8 cellular contexts compared by ENCODE assay signal in the genomic region with DNA sequence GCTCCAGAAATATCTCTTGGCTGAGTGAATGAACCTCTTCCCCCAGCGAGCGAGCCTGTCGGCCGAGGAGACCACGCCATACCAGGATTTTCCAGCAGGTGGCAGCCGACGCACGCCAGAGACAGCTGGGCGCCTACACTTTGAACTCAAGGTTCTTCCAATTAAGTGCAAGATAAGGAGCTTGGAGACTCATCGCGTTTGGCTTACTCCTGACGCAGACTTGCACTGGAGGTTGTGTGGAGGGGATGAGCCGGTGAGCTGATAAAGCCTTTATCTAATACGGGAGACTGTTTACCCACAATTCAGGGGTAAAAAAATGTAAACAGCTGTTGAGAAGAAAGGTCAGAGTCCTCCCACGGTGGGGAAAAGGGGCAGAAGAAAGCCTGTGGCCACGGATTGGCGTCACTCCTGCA. TPM values are rescaled to one million over a fixed set of nuclear protein-coding genes. Genes with fewer than 3 reads are reported as not detected.
DNase-seq lines count a peak whose midpoint lies in the region; ATAC-seq and TF ChIP-seq lines count a peak whose summit lies in the region.

No MANE protein-coding gene starts in this region.

- H3K79me1 ChIP-seq in neuronal stem cell (ENCODE audit: low read depth, low read length) = no peaks in the 10 kb centered on the region

- peak; percentile 18 for DNase-seq in DMS153 treated with DMSO at 0.1 percent for 48 hours (lab: John Stamatoyannopoulos, UW; ENCODE audit: unreplicated experiment)
- DNase-seq in KG1 (lab: John Stamatoyannopoulos, UW) = peak; percentile 49
- peak; percentile 68 for DNase-seq in RPMI8226
- DNase-seq in activated T-helper 1 cell treated with anti-CD3 and anti-CD28 coated beads, Interleukin-2, amount 50 U/mL, for 16 hours (ENCODE audit: low read depth in 1 of 2, low spot score in 1 of 2) = peak; percentile 47 to 51
- DNase-seq in fibroblast of the aortic adventitia (ENCODE audit: low read depth) = peak; percentile 83
- peak; percentile 82 for DNase-seq in neuronal stem cell (ENCODE audit: low spot score)
- peak; percentile 76 for DNase-seq in stomach

- H3K4me3 ChIP-seq in fibroblast of the aortic adventitia (ENCODE audit: low read depth, low read length) (no peak overlapping the region), neuronal stem cell (ENCODE audit: low read length in 2 of 2) (no peak overlapping the region), stomach (no peak overlapping the region)

- ATAC-seq in GM21619 (IDR thresholded peaks at IDR 0.05; ENCODE audit: unreplicated experiment) = peak; percentile 91

- TF ChIP-seq CTCF in fibroblast of the aortic adventitia (IDR thresholded peaks at IDR 0.05; ENCODE audit: insufficient read depth, low read length) = peak; percentile 96
- TF ChIP-seq CTCF in stomach (IDR thresholded peaks at IDR 0.05) = peak in 5 of 7 experiments; percentile 82 to 90 (median 89)

- H4K91ac ChIP-seq in neuronal stem cell (ENCODE audit: low read depth, low read length, poor library complexity) = no peak overlapping the region

- H3K4me2 ChIP-seq in neuronal stem cell (ENCODE audit: insufficient read depth, low read length, poor library complexity, severe bottlenecking) = no peak overlapping the region

- H2BK12ac ChIP-seq in neuronal stem cell (ENCODE audit: low read length) = no peak overlapping the region

- H3K23ac ChIP-seq in neuronal stem cell (ENCODE audit: low read depth, low read length, poor library complexity) = no peak overlapping the region

- H3K4ac ChIP-seq in neuronal stem cell (ENCODE audit: low read length) = no peak overlapping the region

- H3K27ac ChIP-seq in neuronal stem cell (replicated peaks; ENCODE audit: low read length) = no peak overlapping the region
- no peak overlapping the region for H3K27ac ChIP-seq in stomach

- no peak for TF ChIP-seq EP300 in stomach (IDR thresholded peaks at IDR 0.05)

- intact Hi-C loops in stomach (cut with DNase I; ENCODE audit: low total_unique reads) = loop anchor here (5.0 kb wide), 1 partner anchor 746 kb away; no protein-coding TSS in a partner anchor

- H3K14ac ChIP-seq in neuronal stem cell (ENCODE audit: low read length) = no peak overlapping the region

- no peak for TF ChIP-seq POLR2A in stomach (IDR thresholded peaks at IDR 0.05)

- H2BK5ac ChIP-seq in neuronal stem cell (ENCODE audit: low read length) = no peak overlapping the region

- H3K4me1 ChIP-seq in neuronal stem cell (ENCODE audit: control insufficient read depth in 2 of 2, insufficient read depth in 1 of 2, low read depth in 1 of 2, low read length in 2 of 2) (peaks cover 0 to 9% of the 10 kb centered on the region in 2 donors), stomach (peaks cover 0 to 8% (median 2%) of the 10 kb centered on the region in 4 donors)

- H2BK15ac ChIP-seq in neuronal stem cell (ENCODE audit: low read length) = no peak overlapping the region

- H2AK5ac ChIP-seq in neuronal stem cell (ENCODE audit: low read depth, low read length) = no peak overlapping the region

- no peak overlapping the region for H3K18ac ChIP-seq in neuronal stem cell (ENCODE audit: low read length)

- H3K9me3 ChIP-seq in neuronal stem cell (replicated peaks in 1 of 2; ENCODE audit: control insufficient read depth in 2 of 2, insufficient read depth in 1 of 2, low read depth in 1 of 2, low read length in 2 of 2) (no peaks in the 10 kb centered on the region), stomach (no peaks in the 10 kb centered on the region)

- no peak overlapping the region for H4K8ac ChIP-seq in neuronal stem cell (ENCODE audit: low read depth, low read length)

- H2AFZ ChIP-seq in neuronal stem cell (ENCODE audit: low read length) = no peak overlapping the region

- H3K27me3 ChIP-seq in neuronal stem cell (ENCODE audit: control insufficient read depth in 3 of 3, insufficient read depth in 3 of 3, low read depth in 1 of 3, low read length in 3 of 3) (peaks cover 0 to 12% (median 0%) of the 10 kb centered on the region in 3 experiments), stomach (peaks cover 0 to 49% (median 6%) of the 10 kb centered on the region in 3 donors)

- H3K36me3 ChIP-seq in neuronal stem cell (replicated peaks in 1 of 2; ENCODE audit: control insufficient read depth in 2 of 2, insufficient read depth in 2 of 2, low read length in 2 of 2) = no peaks in the 10 kb centered on the region
- no peaks in the 10 kb centered on the region for H3K36me3 ChIP-seq in stomach

- WGBS in neuronal stem cell (ENCODE audit: extremely low coverage in 2 of 2, insufficient read length in 2 of 2, insufficient replicate concordance in 1 of 2), 2 donors = no CpG with 5 or more reads among the region's 17 CpGs
- WGBS in stomach, 5 donors = 3 to 7% (median 4%) methylated on average over 17 of the region's 17 CpGs

- H2BK120ac ChIP-seq in neuronal stem cell (ENCODE audit: low read depth, low read length) = no peak overlapping the region

- no peak overlapping the region for H3K9ac ChIP-seq in neuronal stem cell (ENCODE audit: low read depth, low read length, poor library complexity)

RNA-seq across cellular contexts. Expression of gene EMX2, which starts 45.9 kb away (rescaled TPM):
- total RNA-seq in fibroblast of the aortic adventitia (ENCODE audit: low replicate concordance) (0.18 and 1.1 TPM in 2 replicates), stomach (not detected)
- 14.9 TPM for polyA plus RNA-seq in neuronal stem cell (2013, experiment 1 of 2)
- polyA plus RNA-seq in neuronal stem cell (2013, experiment 2 of 2) = 14.7 TPM
- under 1 TPM in 1 of 3 donors, not detected in 2; 0.18 TPM for polyA plus RNA-seq in stomach

Comparison
In these comparisons a context has a peak if more than half of its experiments do, and no peak if none do; other contexts are left out.
1. DNase-seq: peak in every context shown above with its lines; median percentile 83 in fibroblast of the aortic adventitia; 82 in neuronal stem cell; 76 in stomach; 68 in RPMI8226; 49 in KG1; 49 in activated T-helper 1 cell treated with anti-CD3 and anti-CD28 coated beads, Interleukin-2, amount 50 U/mL, for 16 hours; 18 in DMS153 treated with DMSO at 0.1 percent for 48 hours.